ENCODE assay signal across 12 cellular contexts in genomic region chr5:36661446-36662220, GRCh38.
"Had no signal": no experiment of that assay in that cellular context is flagged by ENCODE, and none has a peak within 500 bp of the region (broad histone marks: within the 10 kb centered on the region; RNA-seq: fewer than 3 reads in every experiment).

No MANE protein-coding gene starts in this region.

- H3K27ac ChIP-seq: cardiac muscle cell, sigmoid colon, thoracic aorta had no signal

- H3K9me3 ChIP-seq: esophagus squamous epithelium, sigmoid colon, thoracic aorta had no signal

- H3K4me3 Mint-ChIP-seq: stimulated activated naive CD8-positive, alpha-beta T cell treated with anti-CD3 and anti-CD28 coated beads, Interleukin-15, amount 100 ng/mL, for 72 hours had no signal

- ATAC-seq: stimulated activated naive CD8-positive, alpha-beta T cell treated with anti-CD3 and anti-CD28 coated beads, Interleukin-15, amount 100 ng/mL, for 72 hours had no signal

- H3K27me3 ChIP-seq: cardiac muscle cell, esophagus squamous epithelium, sigmoid colon had no signal

- H3K9me3 Mint-ChIP-seq: stimulated activated naive CD8-positive, alpha-beta T cell treated with anti-CD3 and anti-CD28 coated beads, Interleukin-15, amount 100 ng/mL, for 72 hours had no signal

- H3K27ac Mint-ChIP-seq: stimulated activated naive CD8-positive, alpha-beta T cell treated with anti-CD3 and anti-CD28 coated beads, Interleukin-15, amount 100 ng/mL, for 72 hours had no signal

- H3K4me1 Mint-ChIP-seq: stimulated activated naive CD8-positive, alpha-beta T cell treated with anti-CD3 and anti-CD28 coated beads, Interleukin-15, amount 100 ng/mL, for 72 hours had no signal

- H3K4me3 ChIP-seq: cardiac muscle cell, esophagus squamous epithelium, sigmoid colon, thoracic aorta had no signal

- DNase-seq: activated CD4-positive, alpha-beta T cell treated with anti-CD3 and anti-CD28 coated beads, Interleukin-2, amount 50 U/mL, for 1 hour; activated CD8-positive, alpha-beta memory T cell treated with anti-CD3 and anti-CD28 coated beads for 24 hours; activated naive CD4-positive, alpha-beta T cell treated with Interleukin-2 at 50 U/mL for 16 hours; aorta; esophagus squamous epithelium; kidney glomerular epithelial cell; mesenchymal stem cell; sigmoid colon; stimulated activated CD4-positive, alpha-beta T cell treated with anti-CD3 and anti-CD28 coated beads, Interleukin-1b, Interleukin-23, amount 100 ng/mL, for 48 hours; stimulated activated naive CD8-positive, alpha-beta T cell treated with anti-CD3 and anti-CD28 coated beads, Interleukin-15, amount 100 ng/mL, for 72 hours had no signal

- H3K36me3 ChIP-seq: cardiac muscle cell, esophagus squamous epithelium, sigmoid colon, thoracic aorta had no signal
